ENCODE assay signal across 18 cellular contexts in the genomic region with DNA sequence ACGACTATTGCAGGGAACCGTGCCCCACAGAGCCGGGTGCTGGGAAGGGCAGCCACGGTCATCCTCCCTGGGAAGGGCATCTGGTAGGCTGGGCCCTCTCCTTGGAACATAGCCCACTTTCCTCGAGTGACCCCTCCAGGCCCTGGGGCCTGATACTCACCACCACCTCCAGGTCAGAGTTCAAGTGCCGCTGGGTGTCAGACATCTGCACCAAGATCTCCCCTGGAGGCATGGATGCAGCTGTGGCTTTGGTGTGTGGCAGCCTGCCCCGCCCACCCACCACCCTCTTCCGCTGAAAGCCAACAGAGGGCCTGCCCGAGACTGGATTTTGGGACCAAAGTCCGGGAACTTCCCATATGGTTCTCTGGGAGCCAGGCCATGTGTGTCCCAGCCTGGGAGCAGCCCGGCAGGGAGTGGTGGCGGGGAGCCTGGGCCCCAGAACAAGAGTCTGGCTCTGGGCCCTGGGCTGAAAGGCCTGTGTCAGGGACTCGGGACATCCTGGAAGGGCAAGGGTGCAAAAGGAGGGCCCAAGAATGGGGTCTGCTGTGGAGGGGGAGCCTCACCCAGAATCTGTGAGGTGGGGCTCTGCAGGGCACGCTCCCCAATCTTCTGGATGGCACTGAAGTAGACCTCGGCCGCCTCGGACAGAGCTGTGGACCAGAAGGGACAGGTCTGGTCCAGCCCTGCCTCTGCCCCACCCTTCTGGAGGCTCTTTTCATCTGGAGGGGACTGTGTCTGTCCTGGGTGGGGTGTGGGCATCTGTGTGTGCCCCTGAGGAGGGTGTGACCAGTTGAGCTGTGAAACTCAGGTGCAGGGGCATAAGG. TPM values are rescaled to one million over a fixed set of nuclear protein-coding genes. Genes with fewer than 3 reads are reported as not detected.
DNase-seq lines count a peak whose midpoint lies in the region; ATAC-seq and TF ChIP-seq lines count a peak whose summit lies in the region.
"Had no signal": no experiment of that assay in that cellular context is flagged by ENCODE, and none has a peak within 500 bp of the region (broad histone marks: within the 10 kb centered on the region; RNA-seq: fewer than 3 reads in every experiment).

No MANE protein-coding gene starts in this region.

- DNase-seq in Right ventricle myocardium inferior (ENCODE audit: missing footprints): peak; percentile 53
- DNase-seq in cardiac septum (ENCODE audit: low spot score): no peak
- DNase-seq in adipocyte (ENCODE audit: low read depth): peak; percentile 3
- peak; percentile 30 for DNase-seq in lower lobe of right lung
- no peak for DNase-seq in upper lobe of right lung
- no peak for DNase-seq in NCI-H82 treated with DMSO at 0.1 percent for 48 hours (lab: John Stamatoyannopoulos, UW; ENCODE audit: unreplicated experiment)
- DNase-seq in MV-4-11 (lab: John Stamatoyannopoulos, UW): no peak
- DNase-seq: activated naive CD4-positive, alpha-beta T cell treated with Interleukin-2 at 50 U/mL for 16 hours; DMS79 treated with DMSO at 0.1 percent for 48 hours; naive thymus-derived CD8-positive, alpha-beta T cell; NCI-H1092; WERI-Rb-1 had no signal

- peak; percentile 45 for ATAC-seq in Right ventricle myocardium inferior
- ATAC-seq in lower lobe of right lung: no peak
- ATAC-seq in upper lobe of right lung: peak; percentile 3
- no peak for ATAC-seq in GM21529 (IDR thresholded peaks at IDR 0.05; ENCODE audit: unreplicated experiment)

- no peaks in the 10 kb centered on the region for H3K9me3 ChIP-seq in adipocyte (ENCODE audit: control insufficient read depth, low read length)
- no peaks in the 10 kb centered on the region for H3K9me3 ChIP-seq in lower lobe of right lung
- no peaks in the 10 kb centered on the region for H3K9me3 ChIP-seq in upper lobe of right lung

- H3K4me3 ChIP-seq in adipocyte (ENCODE audit: low read length): no peak overlapping the region
- no peak overlapping the region for H3K4me3 ChIP-seq in lower lobe of right lung
- H3K4me3 ChIP-seq in upper lobe of right lung: no peak overlapping the region
- H3K4me3 ChIP-seq: smooth muscle cell had no signal

- intact Hi-C loops in Right ventricle myocardium inferior (cut with DNase I) (no loop called here), cardiac septum (cut with DNase I) (no loop called here), lower lobe of right lung (cut with DNase I) (no loop called here), upper lobe of right lung (cut with DNase I) (no loop called here)

- no peak overlapping the region for H3K27ac ChIP-seq in lower lobe of right lung
- no peak overlapping the region for H3K27ac ChIP-seq in upper lobe of right lung
- H3K27ac ChIP-seq: WERI-Rb-1 had no signal

- H3K4me1 ChIP-seq in adipocyte (ENCODE audit: control insufficient read depth, insufficient read depth, low read length): peaks cover 14% of the 10 kb centered on the region
- no peaks in the 10 kb centered on the region for H3K4me1 ChIP-seq in lower lobe of right lung
- H3K4me1 ChIP-seq in upper lobe of right lung: no peaks in the 10 kb centered on the region

- no peak for TF ChIP-seq CTCF in lower lobe of right lung (IDR thresholded peaks at IDR 0.05)
- no peak for TF ChIP-seq CTCF in upper lobe of right lung (IDR thresholded peaks at IDR 0.05)

- H3K27me3 ChIP-seq in adipocyte (replicated peaks; ENCODE audit: control insufficient read depth, insufficient read depth, low read length) (peaks cover 13% of the 10 kb centered on the region), lower lobe of right lung (ENCODE audit: low read depth) (no peaks in the 10 kb centered on the region), upper lobe of right lung (no peaks in the 10 kb centered on the region)

- H3K36me3 ChIP-seq in adipocyte (ENCODE audit: control insufficient read depth, insufficient read depth, low read length, severe bottlenecking) (peaks cover 4% of the 10 kb centered on the region), lower lobe of right lung (no peaks in the 10 kb centered on the region), upper lobe of right lung (no peaks in the 10 kb centered on the region)
- H3K36me3 ChIP-seq: WERI-Rb-1 had no signal

- H3K9ac ChIP-seq in adipocyte (ENCODE audit: low read length): peak overlapping the region; percentile 21

RNA-seq across cellular contexts. Expression of a gene that starts 2.6 kb away (rescaled TPM):
- 0.30 TPM for total RNA-seq in Right ventricle myocardium inferior
- 0.24 TPM for total RNA-seq in cardiac septum
- 0.44 TPM for total RNA-seq in lower lobe of right lung
- total RNA-seq in upper lobe of right lung: 0.29 TPM
- total RNA-seq: HT1080, NCI-H460 had no signal

RNA-seq across cellular contexts. Expression of a gene that starts 23.9 kb away (rescaled TPM):
- not detected for total RNA-seq in Right ventricle myocardium inferior
- total RNA-seq in cardiac septum: not detected
- 0.24 TPM for total RNA-seq in lower lobe of right lung
- total RNA-seq in upper lobe of right lung: not detected
- total RNA-seq: H1; HT1080; naive thymus-derived CD8-positive, alpha-beta T cell; NCI-H460; SK-MEL-5; smooth muscle cell had no signal

RNA-seq across cellular contexts. Expression of a gene that starts 50.7 kb away (rescaled TPM):
- total RNA-seq in Right ventricle myocardium inferior: 20.9 TPM
- 19.1 TPM for total RNA-seq in cardiac septum
- 35.4 TPM for total RNA-seq in lower lobe of right lung
- total RNA-seq in upper lobe of right lung: 31.8 TPM

Comparison
In these comparisons a context has a peak if more than half of its experiments do, and no peak if none do; other contexts are left out.
1. DNase-seq: peak in Right ventricle myocardium inferior (single experiment), adipocyte (single experiment) and lower lobe of right lung (single experiment); none in cardiac septum (single experiment), upper lobe of right lung (single experiment), NCI-H82 treated with DMSO at 0.1 percent for 48 hours (single experiment) and MV-4-11 (single experiment).
2. ATAC-seq: peak in Right ventricle myocardium inferior (single experiment) and upper lobe of right lung (single experiment); none in lower lobe of right lung (0 of 2) and GM21529 (single experiment).